Comparison of ENCODE assay signal across 1 cellular context in the genomic region with DNA sequence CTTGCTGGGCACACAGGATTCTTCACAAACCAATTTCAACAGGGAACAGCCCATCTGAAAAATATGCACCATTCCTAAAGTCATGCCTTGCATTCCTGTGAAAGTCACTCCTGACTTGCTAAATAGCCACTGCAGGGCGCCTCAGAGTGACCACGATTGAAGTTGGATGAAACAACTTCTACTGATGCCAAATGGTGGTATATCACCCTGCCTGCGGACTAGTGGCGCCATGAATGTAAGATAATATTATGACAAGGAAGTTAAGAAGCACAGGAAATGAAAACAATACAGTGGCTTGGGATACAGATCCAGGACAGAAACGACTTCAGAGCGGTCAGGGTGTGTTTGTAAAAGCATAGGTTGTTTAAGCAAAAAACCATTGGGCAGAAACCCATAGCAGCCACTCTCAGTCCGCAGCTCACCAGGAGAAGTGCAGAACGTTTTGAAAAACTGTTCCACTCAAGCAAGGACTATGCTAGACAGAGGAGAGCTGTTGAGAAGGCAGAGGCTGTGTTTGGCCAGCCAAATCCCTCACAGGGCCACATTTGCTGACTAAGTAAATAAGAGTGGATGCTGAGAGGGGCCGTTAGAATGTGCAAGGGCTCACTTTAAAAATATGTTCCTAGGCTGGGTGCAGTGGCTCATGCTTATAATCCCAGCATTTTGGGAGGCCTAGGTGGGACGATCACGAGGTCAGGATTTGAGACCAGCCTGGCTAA.
TF ChIP-seq lines count a peak whose summit lies in the region.

No MANE protein-coding gene starts in this region.

TF ChIP-seq in HepG2, 621 proteins besides CTCF, POLR2A, EP300 and RAD21 (continues in another document):
- TF ChIP-seq TOPORS (CRISPR knock-in tag; IDR thresholded peaks at IDR 0.05) (no peak), MAFK (conservative IDR thresholded peaks at IDR 0.05 in 1 of 2, IDR thresholded peaks at IDR 0.05 in 1 of 2; ENCODE audit: low read length in 2 of 2) (peak; percentile 79 to 90), MEIS1 (CRISPR knock-in tag; IDR thresholded peaks at IDR 0.05; ENCODE audit: borderline replicate concordance) (no peak), ZNF431 (CRISPR knock-in tag; IDR thresholded peaks at IDR 0.05; ENCODE audit: borderline replicate concordance, low read depth) (no peak), CHD2 (IDR thresholded peaks at IDR 0.05; ENCODE audit: low read depth, low read length) (no peak), SOX6 (IDR thresholded peaks at IDR 0.05) (no peak), SOX6 (CRISPR knock-in tag; IDR thresholded peaks at IDR 0.05) (0 out of 2 replicates have a peak, but pooled peaks have one; percentile 15), ZBTB40 (IDR thresholded peaks at IDR 0.05) (no peak), ZBTB40 (CRISPR knock-in tag; IDR thresholded peaks at IDR 0.05) (no peak), MAFF (IDR thresholded peaks at IDR 0.05; ENCODE audit: low read depth, low read length) (peak; percentile 81), PRPF4 (IDR thresholded peaks at IDR 0.05; ENCODE audit: low read depth, low read length, poor library complexity, severe bottlenecking) (no peak), TARDBP (CRISPR knock-in tag; IDR thresholded peaks at IDR 0.05) (no peak), ZNF580 (CRISPR knock-in tag; IDR thresholded peaks at IDR 0.05; ENCODE audit: borderline replicate concordance, low read depth) (no peak), GZF1 (CRISPR knock-in tag; IDR thresholded peaks at IDR 0.05) (no peak), ZNF607 (CRISPR knock-in tag; IDR thresholded peaks at IDR 0.05; ENCODE audit: borderline replicate concordance) (no peak), DR1 (CRISPR knock-in tag; IDR thresholded peaks at IDR 0.05) (no peak), PHF8 (CRISPR knock-in tag; IDR thresholded peaks at IDR 0.05) (no peak), ZNF382 (CRISPR knock-in tag; IDR thresholded peaks at IDR 0.05; ENCODE audit: borderline replicate concordance) (no peak), SALL1 (CRISPR knock-in tag; IDR thresholded peaks at IDR 0.05) (no peak), KMT2A (CRISPR knock-in tag; IDR thresholded peaks at IDR 0.05) (0 out of 2 replicates have a peak, but pooled peaks have one; percentile 24), ZNF672 (CRISPR knock-in tag; IDR thresholded peaks at IDR 0.05) (no peak), POLR2AphosphoS5 (IDR thresholded peaks at IDR 0.05; ENCODE audit: low read depth, low read length) (no peak), ZSCAN31 (CRISPR knock-in tag; IDR thresholded peaks at IDR 0.05; ENCODE audit: low read depth) (0 out of 2 replicates have a peak, but pooled peaks have one; percentile 32), MED8 (CRISPR knock-in tag; IDR thresholded peaks at IDR 0.05; ENCODE audit: insufficient replicate concordance) (no peak), JARID2 (CRISPR knock-in tag; IDR thresholded peaks at IDR 0.05; ENCODE audit: insufficient replicate concordance) (no peak), FOXK2 (IDR thresholded peaks at IDR 0.05) (no peak), PHB2 (IDR thresholded peaks at IDR 0.05; ENCODE audit: partially characterized antibody) (no peak), SALL2 (CRISPR knock-in tag; IDR thresholded peaks at IDR 0.05) (no peak), JUNB (CRISPR knock-in tag; IDR thresholded peaks at IDR 0.05; ENCODE audit: borderline replicate concordance) (no peak), ZSCAN5A (CRISPR knock-in tag; IDR thresholded peaks at IDR 0.05; ENCODE audit: borderline replicate concordance) (no peak), ZKSCAN1 (IDR thresholded peaks at IDR 0.05; ENCODE audit: low read length) (no peak), ZNF17 (CRISPR knock-in tag; IDR thresholded peaks at IDR 0.05) (no peak), TRIM24 (CRISPR knock-in tag; IDR thresholded peaks at IDR 0.05) (no peak), MIER2 (CRISPR knock-in tag; IDR thresholded peaks at IDR 0.05) (no peak), SAP130 (CRISPR knock-in tag; IDR thresholded peaks at IDR 0.05; ENCODE audit: low read depth) (no peak), ZNF12 (CRISPR knock-in tag; IDR thresholded peaks at IDR 0.05) (no peak), FOSL2 (CRISPR knock-in tag; IDR thresholded peaks at IDR 0.05) (no peak), NFYB (CRISPR knock-in tag; IDR thresholded peaks at IDR 0.05) (no peak)
- TF ChIP-seq, protein P1, sequence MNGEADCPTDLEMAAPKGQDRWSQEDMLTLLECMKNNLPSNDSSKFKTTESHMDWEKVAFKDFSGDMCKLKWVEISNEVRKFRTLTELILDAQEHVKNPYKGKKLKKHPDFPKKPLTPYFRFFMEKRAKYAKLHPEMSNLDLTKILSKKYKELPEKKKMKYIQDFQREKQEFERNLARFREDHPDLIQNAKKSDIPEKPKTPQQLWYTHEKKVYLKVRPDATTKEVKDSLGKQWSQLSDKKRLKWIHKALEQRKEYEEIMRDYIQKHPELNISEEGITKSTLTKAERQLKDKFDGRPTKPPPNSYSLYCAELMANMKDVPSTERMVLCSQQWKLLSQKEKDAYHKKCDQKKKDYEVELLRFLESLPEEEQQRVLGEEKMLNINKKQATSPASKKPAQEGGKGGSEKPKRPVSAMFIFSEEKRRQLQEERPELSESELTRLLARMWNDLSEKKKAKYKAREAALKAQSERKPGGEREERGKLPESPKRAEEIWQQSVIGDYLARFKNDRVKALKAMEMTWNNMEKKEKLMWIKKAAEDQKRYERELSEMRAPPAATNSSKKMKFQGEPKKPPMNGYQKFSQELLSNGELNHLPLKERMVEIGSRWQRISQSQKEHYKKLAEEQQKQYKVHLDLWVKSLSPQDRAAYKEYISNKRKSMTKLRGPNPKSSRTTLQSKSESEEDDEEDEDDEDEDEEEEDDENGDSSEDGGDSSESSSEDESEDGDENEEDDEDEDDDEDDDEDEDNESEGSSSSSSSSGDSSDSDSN (CRISPR knock-in tag; IDR thresholded peaks at IDR 0.05): no peak
- TF ChIP-seq, protein P2, sequence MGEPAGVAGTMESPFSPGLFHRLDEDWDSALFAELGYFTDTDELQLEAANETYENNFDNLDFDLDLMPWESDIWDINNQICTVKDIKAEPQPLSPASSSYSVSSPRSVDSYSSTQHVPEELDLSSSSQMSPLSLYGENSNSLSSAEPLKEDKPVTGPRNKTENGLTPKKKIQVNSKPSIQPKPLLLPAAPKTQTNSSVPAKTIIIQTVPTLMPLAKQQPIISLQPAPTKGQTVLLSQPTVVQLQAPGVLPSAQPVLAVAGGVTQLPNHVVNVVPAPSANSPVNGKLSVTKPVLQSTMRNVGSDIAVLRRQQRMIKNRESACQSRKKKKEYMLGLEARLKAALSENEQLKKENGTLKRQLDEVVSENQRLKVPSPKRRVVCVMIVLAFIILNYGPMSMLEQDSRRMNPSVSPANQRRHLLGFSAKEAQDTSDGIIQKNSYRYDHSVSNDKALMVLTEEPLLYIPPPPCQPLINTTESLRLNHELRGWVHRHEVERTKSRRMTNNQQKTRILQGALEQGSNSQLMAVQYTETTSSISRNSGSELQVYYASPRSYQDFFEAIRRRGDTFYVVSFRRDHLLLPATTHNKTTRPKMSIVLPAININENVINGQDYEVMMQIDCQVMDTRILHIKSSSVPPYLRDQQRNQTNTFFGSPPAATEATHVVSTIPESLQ (CRISPR knock-in tag; conservative IDR thresholded peaks at IDR 0.05): no peak
- TF ChIP-seq, protein P3, sequence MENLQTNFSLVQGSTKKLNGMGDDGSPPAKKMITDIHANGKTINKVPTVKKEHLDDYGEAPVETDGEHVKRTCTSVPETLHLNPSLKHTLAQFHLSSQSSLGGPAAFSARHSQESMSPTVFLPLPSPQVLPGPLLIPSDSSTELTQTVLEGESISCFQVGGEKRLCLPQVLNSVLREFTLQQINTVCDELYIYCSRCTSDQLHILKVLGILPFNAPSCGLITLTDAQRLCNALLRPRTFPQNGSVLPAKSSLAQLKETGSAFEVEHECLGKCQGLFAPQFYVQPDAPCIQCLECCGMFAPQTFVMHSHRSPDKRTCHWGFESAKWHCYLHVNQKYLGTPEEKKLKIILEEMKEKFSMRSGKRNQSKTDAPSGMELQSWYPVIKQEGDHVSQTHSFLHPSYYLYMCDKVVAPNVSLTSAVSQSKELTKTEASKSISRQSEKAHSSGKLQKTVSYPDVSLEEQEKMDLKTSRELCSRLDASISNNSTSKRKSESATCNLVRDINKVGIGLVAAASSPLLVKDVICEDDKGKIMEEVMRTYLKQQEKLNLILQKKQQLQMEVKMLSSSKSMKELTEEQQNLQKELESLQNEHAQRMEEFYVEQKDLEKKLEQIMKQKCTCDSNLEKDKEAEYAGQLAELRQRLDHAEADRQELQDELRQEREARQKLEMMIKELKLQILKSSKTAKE (CRISPR knock-in tag; IDR thresholded peaks at IDR 0.05; ENCODE audit: borderline replicate concordance): no peak
- TF ChIP-seq, protein P4, sequence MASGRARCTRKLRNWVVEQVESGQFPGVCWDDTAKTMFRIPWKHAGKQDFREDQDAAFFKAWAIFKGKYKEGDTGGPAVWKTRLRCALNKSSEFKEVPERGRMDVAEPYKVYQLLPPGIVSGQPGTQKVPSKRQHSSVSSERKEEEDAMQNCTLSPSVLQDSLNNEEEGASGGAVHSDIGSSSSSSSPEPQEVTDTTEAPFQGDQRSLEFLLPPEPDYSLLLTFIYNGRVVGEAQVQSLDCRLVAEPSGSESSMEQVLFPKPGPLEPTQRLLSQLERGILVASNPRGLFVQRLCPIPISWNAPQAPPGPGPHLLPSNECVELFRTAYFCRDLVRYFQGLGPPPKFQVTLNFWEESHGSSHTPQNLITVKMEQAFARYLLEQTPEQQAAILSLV (CRISPR knock-in tag; IDR thresholded peaks at IDR 0.05; ENCODE audit: borderline replicate concordance): no peak
- TF ChIP-seq, protein P5, sequence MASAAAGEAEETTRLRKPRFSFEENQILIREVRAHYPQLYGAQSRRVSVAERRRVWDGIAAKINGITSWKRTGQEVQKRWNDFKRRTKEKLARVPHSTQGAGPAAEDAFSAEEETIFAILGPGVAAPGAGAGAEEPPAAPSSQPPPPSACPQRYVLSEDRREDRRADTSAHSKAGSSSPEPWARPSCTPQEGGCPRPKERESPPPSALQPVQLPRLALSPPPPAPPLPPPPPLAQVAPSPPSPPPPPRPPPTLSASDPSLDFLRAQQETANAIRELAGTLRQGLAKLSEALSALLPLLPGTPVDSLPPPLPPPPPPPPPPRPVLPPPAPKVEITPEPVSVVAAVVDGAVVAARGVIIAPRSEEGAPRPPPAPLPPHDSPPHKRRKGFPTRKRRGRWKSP (CRISPR knock-in tag; IDR thresholded peaks at IDR 0.05): 0 out of 2 replicates have a peak, but pooled peaks have one; percentile 8
